Comparison of ENCODE assay signal across 14 cellular contexts in the genomic region with DNA sequence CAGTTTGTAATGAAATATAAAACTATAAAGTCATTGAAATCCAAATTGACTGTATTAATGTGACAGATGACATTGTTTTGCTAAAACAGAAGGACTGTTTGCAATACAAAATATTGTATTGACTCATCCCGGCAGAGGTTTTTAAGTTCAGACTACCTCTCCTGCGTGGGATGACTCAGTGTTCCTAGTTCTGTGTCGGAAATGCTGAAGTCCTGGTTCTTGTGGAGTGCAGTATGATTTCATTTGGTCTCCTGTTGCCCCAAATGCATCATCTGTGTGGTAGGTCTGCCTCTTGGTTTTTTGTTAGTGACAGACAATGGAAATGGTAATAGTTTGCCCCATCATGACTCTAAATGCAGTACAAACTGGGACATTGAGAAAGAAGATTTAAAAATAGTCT. TPM values are rescaled to one million over a fixed set of nuclear protein-coding genes. Genes with fewer than 3 reads are reported as not detected.
DNase-seq lines count a peak whose midpoint lies in the region; ATAC-seq, FAIRE-seq and TF ChIP-seq lines count a peak whose summit lies in the region.
"Had no signal": no experiment of that assay in that cellular context is flagged by ENCODE, and none has a peak within 500 bp of the region (broad histone marks: within the 10 kb centered on the region; RNA-seq: fewer than 3 reads in every experiment).

No MANE protein-coding gene starts in this region.

- H3K36me3 ChIP-seq in MM.1S (replicated peaks; ENCODE audit: insufficient read depth, low read length): no peaks in the 10 kb centered on the region

- no peaks in the 10 kb centered on the region for H3K79me2 ChIP-seq in MM.1S (ENCODE audit: low read length)

- H3K4me3 Mint-ChIP-seq in activated CD8-positive, alpha-beta T cell treated with anti-CD3 and anti-CD28 coated beads for 36 hours: no peak overlapping the region
- no peak overlapping the region for H3K4me3 Mint-ChIP-seq in activated CD8-positive, alpha-beta T cell treated with anti-CD3 and anti-CD28 coated beads, Interleukin-2, amount 10 ng/mL, durations not matched to agents 7 days and 5 days
- H3K4me3 Mint-ChIP-seq: activated naive CD4-positive, alpha-beta T cell treated with anti-CD3 and anti-CD28 coated beads for 36 hours; mesothelial cell of epicardium had no signal

- peaks cover 36% of the 10 kb centered on the region for H3K4me1 Mint-ChIP-seq in activated CD8-positive, alpha-beta T cell treated with anti-CD3 and anti-CD28 coated beads for 36 hours (ENCODE audit: low read depth)
- H3K4me1 Mint-ChIP-seq in activated CD8-positive, alpha-beta T cell treated with anti-CD3 and anti-CD28 coated beads, Interleukin-2, amount 10 ng/mL, durations not matched to agents 7 days and 5 days (ENCODE audit: low read depth): peaks cover 14% of the 10 kb centered on the region

- no peaks in the 10 kb centered on the region for H3K9me3 ChIP-seq in MM.1S (replicated peaks; ENCODE audit: insufficient read depth, low read length)

- intact Hi-C loops in activated CD8-positive, alpha-beta T cell treated with anti-CD3 and anti-CD28 coated beads for 36 hours (cut with micrococcal nuclease): no loop called here

- H3K9ac ChIP-seq in MM.1S (ENCODE audit: low read length): no peak overlapping the region

- ATAC-seq in activated CD8-positive, alpha-beta T cell treated with anti-CD3 and anti-CD28 coated beads for 36 hours: peak; percentile 21
- ATAC-seq in activated CD8-positive, alpha-beta T cell treated with anti-CD3 and anti-CD28 coated beads, Interleukin-2, amount 10 ng/mL, durations not matched to agents 7 days and 5 days: no peak
- ATAC-seq in HG03571 (IDR thresholded peaks at IDR 0.05; ENCODE audit: unreplicated experiment): no peak

- H4K20me1 ChIP-seq in MM.1S (ENCODE audit: insufficient read depth, low read length): no peaks in the 10 kb centered on the region

- H2AFZ ChIP-seq in MM.1S (ENCODE audit: low read length): no peak overlapping the region
- H2AFZ ChIP-seq: hepatocyte had no signal

- no peak for TF ChIP-seq CTCF in activated CD8-positive, alpha-beta T cell treated with anti-CD3 and anti-CD28 coated beads for 36 hours (IDR thresholded peaks at IDR 0.05)
- no peak for TF ChIP-seq CTCF in cardiac fibroblast (IDR thresholded peaks at IDR 0.05; ENCODE audit: low read depth, low read length)
- no peak for TF ChIP-seq CTCF in MM.1S (IDR thresholded peaks at IDR 0.05; ENCODE audit: low read length)

- FAIRE-seq in GM19239 (lab: Jason Lieb, UNC): no peak

- H3K27me3 Mint-ChIP-seq in activated CD8-positive, alpha-beta T cell treated with anti-CD3 and anti-CD28 coated beads for 36 hours: peaks cover 3% of the 10 kb centered on the region
- peaks cover 5% of the 10 kb centered on the region for H3K27me3 Mint-ChIP-seq in activated CD8-positive, alpha-beta T cell treated with anti-CD3 and anti-CD28 coated beads, Interleukin-2, amount 10 ng/mL, durations not matched to agents 7 days and 5 days (ENCODE audit: low read depth)

- peak; percentile 12 for DNase-seq in activated CD8-positive, alpha-beta T cell treated with anti-CD3 and anti-CD28 coated beads for 36 hours
- DNase-seq in activated CD8-positive, alpha-beta T cell treated with anti-CD3 and anti-CD28 coated beads, Interleukin-2, amount 10 ng/mL, durations not matched to agents 7 days and 5 days: no peak
- DNase-seq in LHCN-M2 (ENCODE audit: low read depth) (peak; percentile 71), cardiac fibroblast (ENCODE audit: low read depth in 2 of 2) (peak; percentile 69 to 95), renal cortical epithelial cell (ENCODE audit: low read depth) (peak; percentile 51), MM.1S (no peak), GM19239 (ENCODE audit: insufficient read length, low spot score) (no peak)
- DNase-seq: activated CD4-positive, CD25-positive, alpha-beta regulatory T cell treated with anti-CD3 and anti-CD28 coated beads, Interleukin-2, amount 50 U/mL, for 72 hours; activated naive CD4-positive, alpha-beta T cell treated with anti-CD3 and anti-CD28 coated beads for 36 hours; GF-D8; NCI-H1105 had no signal

- POLR2A ChIA-PET in activated CD8-positive, alpha-beta T cell treated with anti-CD3 and anti-CD28 coated beads for 36 hours (lab: Charles Lee): no interaction called here
- POLR2A ChIA-PET in activated CD8-positive, alpha-beta T cell treated with anti-CD3 and anti-CD28 coated beads, Interleukin-2, amount 10 ng/mL, durations not matched to agents 7 days and 5 days (lab: Charles Lee): no interaction called here

- H3K27ac Mint-ChIP-seq in activated CD8-positive, alpha-beta T cell treated with anti-CD3 and anti-CD28 coated beads for 36 hours: no peak overlapping the region
- H3K27ac Mint-ChIP-seq in activated CD8-positive, alpha-beta T cell treated with anti-CD3 and anti-CD28 coated beads, Interleukin-2, amount 10 ng/mL, durations not matched to agents 7 days and 5 days: no peak overlapping the region
- H3K27ac Mint-ChIP-seq: activated naive CD4-positive, alpha-beta T cell treated with anti-CD3 and anti-CD28 coated beads for 36 hours; mesothelial cell of epicardium had no signal

- H3K36me3 Mint-ChIP-seq in activated CD8-positive, alpha-beta T cell treated with anti-CD3 and anti-CD28 coated beads for 36 hours (ENCODE audit: low read depth): no peaks in the 10 kb centered on the region
- no peaks in the 10 kb centered on the region for H3K36me3 Mint-ChIP-seq in activated CD8-positive, alpha-beta T cell treated with anti-CD3 and anti-CD28 coated beads, Interleukin-2, amount 10 ng/mL, durations not matched to agents 7 days and 5 days (ENCODE audit: low read depth)
- H3K36me3 Mint-ChIP-seq: mesothelial cell of epicardium had no signal

- H3K4me1 ChIP-seq in MM.1S (ENCODE audit: low read length): no peaks in the 10 kb centered on the region

- H3F3A ChIP-seq in MM.1S (ENCODE audit: insufficient read depth, low read length): no peaks in the 10 kb centered on the region

- H3K27ac ChIP-seq in MM.1S (ENCODE audit: low read length): no peak overlapping the region
- H3K27ac ChIP-seq: hepatocyte had no signal

- H3K9me2 ChIP-seq in MM.1S (replicated peaks; ENCODE audit: insufficient read depth, low read length): no peaks in the 10 kb centered on the region

- CTCF ChIA-PET in activated CD8-positive, alpha-beta T cell treated with anti-CD3 and anti-CD28 coated beads for 36 hours (lab: Charles Lee): no interaction called here
- CTCF ChIA-PET in activated CD8-positive, alpha-beta T cell treated with anti-CD3 and anti-CD28 coated beads, Interleukin-2, amount 10 ng/mL, durations not matched to agents 7 days and 5 days (lab: Charles Lee): no interaction called here

- H3K4me2 ChIP-seq in MM.1S (ENCODE audit: low read depth, low read length): no peak overlapping the region
- H3K4me2 ChIP-seq: hepatocyte had no signal

- H3K4me3 ChIP-seq in cardiac fibroblast (replicated peaks in 1 of 2; ENCODE audit: low read depth in 2 of 2, low read length in 2 of 2) (no peak overlapping the region), MM.1S (ENCODE audit: low read length) (no peak overlapping the region)
- H3K4me3 ChIP-seq: hepatocyte had no signal

- H3K9me3 Mint-ChIP-seq in activated CD8-positive, alpha-beta T cell treated with anti-CD3 and anti-CD28 coated beads for 36 hours: no peaks in the 10 kb centered on the region
- H3K9me3 Mint-ChIP-seq in activated CD8-positive, alpha-beta T cell treated with anti-CD3 and anti-CD28 coated beads, Interleukin-2, amount 10 ng/mL, durations not matched to agents 7 days and 5 days (ENCODE audit: insufficient read depth): no peaks in the 10 kb centered on the region
- H3K9me3 Mint-ChIP-seq: activated naive CD4-positive, alpha-beta T cell treated with anti-CD3 and anti-CD28 coated beads for 36 hours; mesothelial cell of epicardium had no signal

- no peaks in the 10 kb centered on the region for H3K27me3 ChIP-seq in MM.1S (replicated peaks; ENCODE audit: insufficient read depth, low read length)
- H3K27me3 ChIP-seq: hepatocyte had no signal

RNA-seq across cellular contexts. Expression of a gene that starts 27.8 kb away (rescaled TPM):
- total RNA-seq in activated CD8-positive, alpha-beta T cell treated with anti-CD3 and anti-CD28 coated beads for 36 hours: 1 to 10 TPM; 2.7 to 3.4 TPM
- under 1 TPM; 0.57 to 0.68 TPM for total RNA-seq in activated CD8-positive, alpha-beta T cell treated with anti-CD3 and anti-CD28 coated beads, Interleukin-2, amount 10 ng/mL, durations not matched to agents 7 days and 5 days
- 1.1 and 2.2 TPM in 2 replicates for total RNA-seq in LHCN-M2 (2014; rRNA removed)
- polyA plus RNA-seq in LHCN-M2 (2012): 0.39 TPM
- total RNA-seq in renal cortical epithelial cell: 2.1 and 8.9 TPM in 2 replicates

Comparison
In these comparisons a context has a peak if more than half of its experiments do, and no peak if none do; other contexts are left out.
1. DNase-seq: peak in activated CD8-positive, alpha-beta T cell treated with anti-CD3 and anti-CD28 coated beads for 36 hours (single experiment), LHCN-M2 (single experiment), cardiac fibroblast (2 of 2) and renal cortical epithelial cell (single experiment); none in activated CD8-positive, alpha-beta T cell treated with anti-CD3 and anti-CD28 coated beads, Interleukin-2, amount 10 ng/mL, durations not matched to agents 7 days and 5 days (single experiment), MM.1S (single experiment) and GM19239 (single experiment).